ENCODE assay signal across 1 cellular context in the genomic region with DNA sequence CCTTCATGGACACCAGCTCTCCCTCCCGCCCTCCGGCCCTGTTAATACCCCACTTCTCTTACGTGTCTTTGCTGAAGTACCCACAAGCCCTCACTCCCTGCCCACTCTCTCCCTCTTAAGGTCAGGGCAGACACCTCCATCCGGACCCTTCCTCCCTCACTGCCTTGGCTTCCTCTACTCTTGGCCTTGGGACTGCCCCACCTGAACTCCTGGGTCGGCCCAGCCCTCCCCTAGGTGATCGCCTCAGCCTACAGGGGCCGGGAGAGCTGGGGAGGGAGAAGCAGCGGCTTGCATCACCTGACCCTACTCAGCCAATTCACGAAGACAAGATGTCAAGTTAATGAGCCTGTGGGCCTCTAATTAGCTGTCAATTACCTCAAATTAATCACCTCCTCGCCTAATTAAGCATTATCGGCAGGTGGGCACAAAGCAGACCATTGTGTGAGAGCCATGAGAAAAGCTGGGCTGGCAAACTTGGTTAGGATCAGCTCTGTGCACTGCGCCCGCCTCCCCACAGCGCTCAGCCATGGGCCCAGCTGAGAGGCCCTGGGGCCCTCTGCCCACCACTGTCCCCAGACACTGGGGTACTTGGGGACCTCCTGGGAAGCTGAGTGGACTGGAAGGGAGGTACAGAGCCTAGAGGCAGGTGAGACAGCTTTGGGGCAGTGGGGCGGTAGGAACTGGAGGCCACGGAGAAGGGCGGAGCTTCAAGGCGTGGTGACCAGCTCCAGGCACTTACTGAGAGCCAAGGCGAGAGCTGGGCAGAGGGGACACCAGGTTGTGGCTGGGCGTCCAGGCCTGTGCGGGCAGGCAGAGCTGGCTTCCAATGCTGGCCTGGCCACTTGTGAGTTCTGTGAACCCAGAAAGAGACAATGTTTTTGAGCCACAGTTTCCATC.
TF ChIP-seq lines count a peak whose summit lies in the region.

No MANE protein-coding gene starts in this region.

TF ChIP-seq in GM23338, 12 proteins besides CTCF, POLR2A, EP300 and RAD21 (continued from another document):
- no peak for TF ChIP-seq REST (IDR thresholded peaks at IDR 0.05; ENCODE audit: unreplicated experiment)
- TF ChIP-seq ETS1 (IDR thresholded peaks at IDR 0.05): no peak
